Comparison of ENCODE assay signal across 27 cellular contexts in genomic region chr5:112579771-112580170, GRCh38.
"Had no signal": no experiment of that assay in that cellular context is flagged by ENCODE, and none has a peak within 500 bp of the region (broad histone marks: within the 10 kb centered on the region; RNA-seq: fewer than 3 reads in every experiment).

No MANE protein-coding gene starts in this region.

- H3K4me1 ChIP-seq: colonic mucosa, psoas muscle, uterus had no signal

- H3K4me1 Mint-ChIP-seq: memory B cell; stimulated activated naive B cell treated with anti-CD40 and anti-IgM and Interleukin-4, amounts not matched to agents 10 μg/mL and 1 μg/mL and 100 μg/mL, for 72 hours had no signal

- H3K9me3 Mint-ChIP-seq: endodermal cell; memory B cell; natural killer cell; stimulated activated naive B cell treated with anti-CD40 and anti-IgM and Interleukin-4, amounts not matched to agents 10 μg/mL and 1 μg/mL and 100 μg/mL, for 72 hours; stimulated activated naive CD8-positive, alpha-beta T cell treated with anti-CD3 and anti-CD28 coated beads, Interleukin-15, Interleukin-2, amounts not matched to agents 100 ng/mL and 50 ng/mL, for 24 hours had no signal

- H3K9me3 ChIP-seq: colonic mucosa, gastrocnemius medialis, ovary, psoas muscle, sigmoid colon, thoracic aorta, upper lobe of right lung, uterus had no signal

- H3K27ac Mint-ChIP-seq: dendritic cell treated with granulocyte-macrophage colony-stimulating factor and Interleukin-4, amounts not matched to agents 40 ng/mL and 50 ng/mL, for 4 days; endodermal cell; memory B cell; natural killer cell; stimulated activated naive B cell treated with anti-CD40 and anti-IgM and Interleukin-4, amounts not matched to agents 10 μg/mL and 1 μg/mL and 100 μg/mL, for 72 hours; stimulated activated naive CD8-positive, alpha-beta T cell treated with anti-CD3 and anti-CD28 coated beads, Interleukin-15, Interleukin-2, amounts not matched to agents 100 ng/mL and 50 ng/mL, for 24 hours had no signal

- H3K27ac ChIP-seq: colonic mucosa, epithelial cell of prostate, gastrocnemius medialis, ovary, psoas muscle, sigmoid colon, skin epidermis, thoracic aorta, tibial nerve, upper lobe of right lung, uterus had no signal

- H3K27me3 Mint-ChIP-seq: dendritic cell treated with granulocyte-macrophage colony-stimulating factor and Interleukin-4, amounts not matched to agents 40 ng/mL and 50 ng/mL, for 4 days had no signal

- H3K4me3 Mint-ChIP-seq: dendritic cell treated with granulocyte-macrophage colony-stimulating factor and Interleukin-4, amounts not matched to agents 40 ng/mL and 50 ng/mL, for 4 days; endodermal cell; memory B cell; natural killer cell; stimulated activated naive B cell treated with anti-CD40 and anti-IgM and Interleukin-4, amounts not matched to agents 10 μg/mL and 1 μg/mL and 100 μg/mL, for 72 hours; stimulated activated naive CD8-positive, alpha-beta T cell treated with anti-CD3 and anti-CD28 coated beads, Interleukin-15, Interleukin-2, amounts not matched to agents 100 ng/mL and 50 ng/mL, for 24 hours had no signal

- H3K27me3 ChIP-seq: colonic mucosa, gastrocnemius medialis, ovary, sigmoid colon, tibial nerve, upper lobe of right lung, uterus had no signal

- H3K4me3 ChIP-seq: colonic mucosa, gastrocnemius medialis, lung, ovary, psoas muscle, sigmoid colon, skin epidermis, thoracic aorta, tibial nerve, upper lobe of right lung, uterus had no signal

- DNase-seq: colonic mucosa; effector CD8-positive, alpha-beta T cell; endodermal cell; foreskin fibroblast; gastrocnemius medialis; head of caudate nucleus; kidney; natural killer cell; occipital lobe; ovary; posterior cingulate gyrus; psoas muscle; right cardiac atrium; sigmoid colon; stimulated activated CD4-positive, alpha-beta T cell treated with anti-CD3 and anti-CD28 coated beads, Interleukin-15, amount 100 ng/mL, for 24 hours; stimulated activated CD4-positive, alpha-beta T cell treated with anti-CD3 and anti-CD28 coated beads, Interleukin-2, amount 100 ng/mL, for 48 hours; stimulated activated naive B cell treated with anti-CD40 and anti-IgM and Interleukin-4, amounts not matched to agents 10 μg/mL and 1 μg/mL and 100 μg/mL, for 72 hours; upper lobe of right lung; uterus had no signal

- H3K36me3 ChIP-seq: colonic mucosa, gastrocnemius medialis, ovary, sigmoid colon, thoracic aorta, tibial nerve, upper lobe of right lung, uterus had no signal

- H3K36me3 Mint-ChIP-seq: memory B cell; natural killer cell; stimulated activated naive B cell treated with anti-CD40 and anti-IgM and Interleukin-4, amounts not matched to agents 10 μg/mL and 1 μg/mL and 100 μg/mL, for 72 hours had no signal
